In genomic region chr11:18203723-18204122, GRCh38 we compare ENCODE assay signal across 2 cellular contexts.
TF ChIP-seq lines count a peak whose summit lies in the region.

No MANE protein-coding gene starts in this region.

TF ChIP-seq in IMR-90, 13 proteins besides CTCF, POLR2A, EP300 and RAD21:
- TF ChIP-seq SMC3 (IDR thresholded peaks at IDR 0.05; ENCODE audit: low read depth, low read length) = 0 out of 2 replicates have a peak, but pooled peaks have one; percentile 19
- TF ChIP-seq CHD1 (IDR thresholded peaks at IDR 0.05; ENCODE audit: low read depth, low read length) = no peak

TF ChIP-seq in liver, 16 proteins besides CTCF, POLR2A, EP300 and RAD21:
- no peak for TF ChIP-seq FOXA1 (IDR thresholded peaks at IDR 0.05)
- TF ChIP-seq HNF4G (IDR thresholded peaks at IDR 0.05) = no peak
- TF ChIP-seq FOXA2 (IDR thresholded peaks at IDR 0.05) = no peak
- no peak for TF ChIP-seq MAX (IDR thresholded peaks at IDR 0.05)
- no peak for TF ChIP-seq TAF1 (conservative IDR thresholded peaks at IDR 0.05)
- TF ChIP-seq HNF4A (conservative IDR thresholded peaks at IDR 0.05) = no peak
- TF ChIP-seq ATF3 (IDR thresholded peaks at IDR 0.05) = no peak
- no peak for TF ChIP-seq YY1 (IDR thresholded peaks at IDR 0.05)
- no peak for TF ChIP-seq NR2F2 (IDR thresholded peaks at IDR 0.05)
- no peak for TF ChIP-seq EGR1 (IDR thresholded peaks at IDR 0.05; ENCODE audit: low read depth in 2 of 2)
- no peak for TF ChIP-seq SP1 (IDR thresholded peaks at IDR 0.05)
- no peak for TF ChIP-seq ZBTB33 (IDR thresholded peaks at IDR 0.05)
